25 cellular contexts compared by ENCODE assay signal in genomic region chr1:85208488-85208887, GRCh38.
"Had no signal": no experiment of that assay in that cellular context is flagged by ENCODE, and none has a peak within 500 bp of the region (broad histone marks: within the 10 kb centered on the region; RNA-seq: fewer than 3 reads in every experiment).

No MANE protein-coding gene starts in this region.

- H3K9me3 Mint-ChIP-seq: dendritic cell treated with granulocyte-macrophage colony-stimulating factor and Interleukin-4, amounts not matched to agents 40 ng/mL and 50 ng/mL, for 4 days; effector memory CD8-positive, alpha-beta T cell; endodermal cell; memory B cell; naive thymus-derived CD4-positive, alpha-beta T cell; natural killer cell had no signal

- H3K79me2 ChIP-seq: hepatocyte had no signal

- H3K4me1 ChIP-seq: colonic mucosa, heart left ventricle, left lung, lower lobe of right lung had no signal

- H3K4me3 ChIP-seq: colonic mucosa, esophagus squamous epithelium, gastroesophageal sphincter, heart left ventricle, hepatocyte, left lung, lower lobe of right lung had no signal

- H3K27me3 ChIP-seq: colonic mucosa, gastroesophageal sphincter, hepatocyte, left lung had no signal

- ATAC-seq: effector memory CD8-positive, alpha-beta T cell; esophagus mucosa; gastroesophageal sphincter; heart left ventricle; left cardiac atrium; left lung; left ventricle myocardium superior; lower lobe of right lung; naive thymus-derived CD4-positive, alpha-beta T cell; natural killer cell had no signal

- H3K4me1 Mint-ChIP-seq: memory B cell, natural killer cell had no signal

- H3K4me2 ChIP-seq: hepatocyte had no signal

- H3K27ac Mint-ChIP-seq: dendritic cell treated with granulocyte-macrophage colony-stimulating factor and Interleukin-4, amounts not matched to agents 40 ng/mL and 50 ng/mL, for 4 days; effector memory CD8-positive, alpha-beta T cell; memory B cell; natural killer cell had no signal

- FAIRE-seq: endometrium, islet of Langerhans had no signal

- H3K27ac ChIP-seq: colonic mucosa, epithelial cell of prostate, esophagus squamous epithelium, gastroesophageal sphincter, heart left ventricle, hepatocyte, left lung, lower lobe of right lung had no signal

- H3K9me3 ChIP-seq: colonic mucosa, esophagus squamous epithelium, gastroesophageal sphincter, heart left ventricle, left lung, lower lobe of right lung had no signal

- H2AFZ ChIP-seq: hepatocyte had no signal

- H3K36me3 ChIP-seq: colonic mucosa, esophagus squamous epithelium, gastroesophageal sphincter, heart left ventricle, left lung, lower lobe of right lung had no signal

- H3K4me3 Mint-ChIP-seq: dendritic cell treated with granulocyte-macrophage colony-stimulating factor and Interleukin-4, amounts not matched to agents 40 ng/mL and 50 ng/mL, for 4 days; effector memory CD8-positive, alpha-beta T cell; endodermal cell; memory B cell; naive thymus-derived CD4-positive, alpha-beta T cell; natural killer cell had no signal

- DNase-seq: colonic mucosa; cortex of kidney; effector CD8-positive, alpha-beta T cell; effector memory CD8-positive, alpha-beta T cell; erythroblast; esophagus squamous epithelium; foreskin fibroblast; foreskin melanocyte; heart left ventricle; left cardiac atrium; left lung; left ventricle myocardium superior; lower lobe of right lung; midbrain; naive thymus-derived CD4-positive, alpha-beta T cell; natural killer cell had no signal

- H3K36me3 Mint-ChIP-seq: memory B cell, natural killer cell had no signal
